Comparison of ENCODE assay signal across 9 cellular contexts in the genomic region with DNA sequence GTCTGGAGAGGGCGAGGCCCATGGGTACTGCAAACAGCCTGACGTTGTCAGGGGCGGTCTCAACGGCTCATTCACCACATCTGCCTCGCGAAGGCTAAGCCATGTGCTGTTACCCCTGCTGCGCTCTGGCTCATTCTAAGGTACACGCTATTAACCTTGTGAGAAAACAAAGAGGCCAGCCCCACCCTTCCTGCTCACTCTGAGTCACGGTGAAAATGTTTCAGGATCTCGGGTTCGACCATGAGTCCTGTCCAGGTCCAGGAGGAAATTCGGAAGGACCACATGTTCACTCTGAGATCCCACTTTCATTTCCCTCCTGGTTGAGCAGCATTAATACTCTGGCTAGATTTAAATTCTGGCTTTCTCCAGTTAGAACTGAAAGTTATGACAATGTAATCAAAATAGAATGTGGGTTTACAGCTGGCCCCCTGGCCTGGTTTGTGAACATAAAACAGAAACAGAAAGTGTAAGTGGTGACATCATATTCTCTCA. TPM values are rescaled to one million over a fixed set of nuclear protein-coding genes. Genes with fewer than 3 reads are reported as not detected.
A peak's percentile ranks its signal among the peaks of the same experiment; 100 is the strongest.
DNase-seq lines count a peak whose midpoint lies in the region; ATAC-seq and TF ChIP-seq lines count a peak whose summit lies in the region.
"Had no signal": no experiment of that assay in that cellular context is flagged by ENCODE, and none has a peak within 500 bp of the region (broad histone marks: within the 10 kb centered on the region; RNA-seq: fewer than 3 reads in every experiment).

No MANE protein-coding gene starts in this region.

- DNase-seq in GM13977 (ENCODE audit: low spot score) (peak; percentile 78), glomerular visceral epithelial cell (ENCODE audit: extremely low spot score) (peak; percentile 93), spleen (no peak), SKM-1 (lab: John Stamatoyannopoulos, UW; ENCODE audit: unreplicated experiment) (no peak), DMS 273 (lab: John Stamatoyannopoulos, UW; ENCODE audit: unreplicated experiment) (no peak)
- peak; percentile 21 for DNase-seq in activated T-cell treated with anti-CD3 and anti-CD28 coated beads, Interleukin-2, amount 50 U/mL, for 1 hour

- peak; percentile 92 for TF ChIP-seq EP300 in Ishikawa (IDR thresholded peaks at IDR 0.05; ENCODE audit: borderline replicate concordance)

- TF ChIP-seq CTCF in GM13977 (IDR thresholded peaks at IDR 0.05; ENCODE audit: extremely low read depth, insufficient read depth, missing control alignments) = no peak
- no peak for TF ChIP-seq CTCF in spleen (IDR thresholded peaks at IDR 0.05 in 8 of 11, conservative IDR thresholded peaks at IDR 0.05 in 3 of 11)

- H3K4me3 ChIP-seq in spleen = peak overlapping the region in 3 of 8 donors; percentile 3 to 50 (median 5)
- H3K4me3 ChIP-seq: cardiac muscle cell had no signal

- WGBS in spleen, 5 donors = 39 to 57% (median 45%) methylated on average over 12 of the region's 12 CpGs

- in situ Hi-C loops in GM13977 (cut with MboI; ENCODE audit: low pct_unique_long_range_greater_than_20kb, low sequenced_read_pairs, unreplicated experiment) = no loop called here

- peak; percentile 87 for ATAC-seq in GM21786 (IDR thresholded peaks at IDR 0.05; ENCODE audit: unreplicated experiment)

- peak overlapping the region in 7 of 8 donors; percentile 36 to 79 (median 70) for H3K27ac ChIP-seq in spleen
- H3K27ac ChIP-seq: cardiac muscle cell had no signal

- no peaks in the 10 kb centered on the region for H3K9me3 ChIP-seq in spleen

- TF ChIP-seq POLR2A in spleen (IDR thresholded peaks at IDR 0.05) = peak in 1 of 3 donors; percentile 6

- peak; percentile 18; the same call in 1 of the 2 replicates for TF ChIP-seq RAD21 in Ishikawa (IDR thresholded peaks at IDR 0.05; ENCODE audit: low read depth)

- H3K36me3 ChIP-seq in spleen = no peaks in the 10 kb centered on the region
- H3K36me3 ChIP-seq: cardiac muscle cell had no signal

- peaks cover 0 to 3% (median 0%) of the 10 kb centered on the region in 7 donors for H3K27me3 ChIP-seq in spleen (replicated peaks in 1 of 7)
- H3K27me3 ChIP-seq: cardiac muscle cell had no signal

- peaks cover 0 to 57% (median 27%) of the 10 kb centered on the region in 6 donors for H3K4me1 ChIP-seq in spleen

- intact Hi-C loops in spleen (cut with DNase I; ENCODE audit: low total_unique reads) = no loop called here

TF ChIP-seq in Ishikawa, 13 proteins besides CTCF, POLR2A, EP300 and RAD21:
- no peak for TF ChIP-seq TAF1 (IDR thresholded peaks at IDR 0.05; ENCODE audit: low read depth)
- peak; percentile 90 for TF ChIP-seq FOXM1 (IDR thresholded peaks at IDR 0.05; ENCODE audit: borderline replicate concordance, low read depth)
- TF ChIP-seq TEAD4 (IDR thresholded peaks at IDR 0.05) = peak; percentile 90
- TF ChIP-seq, protein P1, sequence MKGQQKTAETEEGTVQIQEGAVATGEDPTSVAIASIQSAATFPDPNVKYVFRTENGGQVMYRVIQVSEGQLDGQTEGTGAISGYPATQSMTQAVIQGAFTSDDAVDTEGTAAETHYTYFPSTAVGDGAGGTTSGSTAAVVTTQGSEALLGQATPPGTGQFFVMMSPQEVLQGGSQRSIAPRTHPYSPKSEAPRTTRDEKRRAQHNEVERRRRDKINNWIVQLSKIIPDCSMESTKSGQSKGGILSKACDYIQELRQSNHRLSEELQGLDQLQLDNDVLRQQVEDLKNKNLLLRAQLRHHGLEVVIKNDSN (IDR thresholded peaks at IDR 0.05) = peak; percentile 62; the same call in 1 of the 2 replicates
- no peak for TF ChIP-seq CEBPB (IDR thresholded peaks at IDR 0.05)
- peak; percentile 81 for TF ChIP-seq NFIC (IDR thresholded peaks at IDR 0.05)
- peak; percentile 95 for TF ChIP-seq TCF12 (IDR thresholded peaks at IDR 0.05; ENCODE audit: low read depth)
- TF ChIP-seq, protein P2, sequence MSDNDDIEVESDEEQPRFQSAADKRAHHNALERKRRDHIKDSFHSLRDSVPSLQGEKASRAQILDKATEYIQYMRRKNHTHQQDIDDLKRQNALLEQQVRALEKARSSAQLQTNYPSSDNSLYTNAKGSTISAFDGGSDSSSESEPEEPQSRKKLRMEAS (IDR thresholded peaks at IDR 0.05) = peak; percentile 100

RNA-seq across cellular contexts. Expression of a gene that starts 55.2 kb away (rescaled TPM):
- 10 to 100 TPM; 15.1 to 35.2 (median 27.9) TPM for total RNA-seq in spleen
- polyA plus RNA-seq in spleen = 1 to 10 TPM; 1.1 to 2.3 (median 1.6) TPM

Comparison
In these comparisons a context has a peak if more than half of its experiments do, and no peak if none do; other contexts are left out.
1. DNase-seq: peak in GM13977 (single experiment), activated T-cell treated with anti-CD3 and anti-CD28 coated beads, Interleukin-2, amount 50 U/mL, for 1 hour (single experiment) and glomerular visceral epithelial cell (single experiment); none in spleen (single experiment), SKM-1 (single experiment) and DMS 273 (single experiment).